In genomic region chr17:14299261-14300093, GRCh38 we compare ENCODE assay signal across 1 cellular context.
TF ChIP-seq lines count a peak whose summit lies in the region.

No MANE protein-coding gene starts in this region.

TF ChIP-seq in GM23338, 12 proteins besides CTCF, POLR2A, EP300 and RAD21 (continued from another document):
- TF ChIP-seq ZNF462 (CRISPR knock-in tag; IDR thresholded peaks at IDR 0.05): no peak
- TF ChIP-seq ZNF331 (CRISPR knock-in tag; IDR thresholded peaks at IDR 0.05; ENCODE audit: low read depth): no peak
